Comparison of ENCODE assay signal across 11 cellular contexts in the genomic region with DNA sequence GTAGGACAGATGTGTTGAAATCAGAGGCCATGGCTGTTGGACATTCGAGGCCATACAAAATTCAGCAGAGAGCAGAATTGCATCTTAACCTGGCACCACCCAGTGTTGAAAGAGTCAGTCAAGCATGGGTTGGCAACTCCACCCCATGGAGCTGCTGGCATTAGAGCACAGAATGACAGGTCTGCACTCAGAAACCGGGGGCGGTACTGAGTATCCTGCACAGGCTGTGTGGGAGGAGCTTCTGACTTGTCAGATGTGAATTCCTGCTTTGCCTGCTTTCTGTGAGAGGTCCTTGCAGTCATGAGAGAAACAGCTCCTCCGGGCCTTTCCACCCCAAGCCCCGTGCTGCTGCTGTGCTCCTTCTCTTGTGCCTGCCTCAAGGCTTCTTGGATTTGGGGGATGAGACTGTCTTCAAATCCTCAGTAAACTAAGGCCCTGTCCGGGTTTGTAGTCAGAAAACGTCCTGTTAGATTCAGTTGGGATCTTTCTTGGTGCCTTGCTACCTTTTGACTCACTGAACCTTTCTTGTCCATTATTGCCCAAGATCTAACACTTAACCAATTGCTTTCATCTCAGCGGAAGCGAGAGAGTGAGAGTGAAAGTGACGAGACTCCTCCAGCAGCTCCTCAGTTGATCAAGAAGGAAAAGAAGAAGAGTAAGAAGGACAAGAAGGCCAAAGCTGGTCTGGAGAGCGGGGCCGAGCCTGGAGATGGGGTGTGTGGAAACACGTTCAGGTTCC. TPM values are rescaled to one million over a fixed set of nuclear protein-coding genes. Genes with fewer than 3 reads are reported as not detected.
DNase-seq lines count a peak whose midpoint lies in the region; ATAC-seq and TF ChIP-seq lines count a peak whose summit lies in the region.
"Had no signal": no experiment of that assay in that cellular context is flagged by ENCODE, and none has a peak within 500 bp of the region (broad histone marks: within the 10 kb centered on the region; RNA-seq: fewer than 3 reads in every experiment).

No MANE protein-coding gene starts in this region.

- H4K20me1 ChIP-seq in osteoblast (ENCODE audit: insufficient read depth, low read length): peaks cover 4% of the 10 kb centered on the region

- POLR2A ChIA-PET in Panc1 (lab: Charles Lee): interaction anchor here (0.7 to 1.1 kb wide), 3 partner anchors 9 to 259 kb away, joined by 3 read pairs; a partner anchor contains a TSS

- H3K9me3 ChIP-seq in Panc1 (ENCODE audit: control insufficient read depth, insufficient read depth, low read depth, low read length) (no peaks in the 10 kb centered on the region), osteoblast (ENCODE audit: low read depth, low read length) (no peaks in the 10 kb centered on the region)

- no peak for TF ChIP-seq CTCF in GM12865 (IDR thresholded peaks at IDR 0.05; ENCODE audit: insufficient read depth, low read depth, low read length, missing control alignments)
- TF ChIP-seq CTCF in Panc1 (IDR thresholded peaks at IDR 0.05): no peak
- no peak for TF ChIP-seq CTCF in osteoblast (IDR thresholded peaks at IDR 0.05; ENCODE audit: extremely low read depth, low read depth, low read length)
- no peak for TF ChIP-seq CTCF in GM10266 (IDR thresholded peaks at IDR 0.05; ENCODE audit: control insufficient read depth, insufficient read depth, low read depth, missing control alignments)

- ATAC-seq in Panc1 (peak; percentile 52), HG02623 (IDR thresholded peaks at IDR 0.05; ENCODE audit: unreplicated experiment) (no peak), GM19463 (IDR thresholded peaks at IDR 0.05; ENCODE audit: unreplicated experiment) (no peak), HG03457 (IDR thresholded peaks at IDR 0.05; ENCODE audit: unreplicated experiment) (no peak)

- H3K4me3 ChIP-seq in GM12865 (ENCODE audit: low read depth, low read length) (no peak overlapping the region), Panc1 (ENCODE audit: low read depth in 2 of 2, low read length in 2 of 2) (no peak overlapping the region), osteoblast (ENCODE audit: insufficient read depth, low read length) (no peak overlapping the region)

- H3K27me3 ChIP-seq in Panc1 (ENCODE audit: control insufficient read depth, insufficient read depth, low read length): no peaks in the 10 kb centered on the region
- no peaks in the 10 kb centered on the region for H3K27me3 ChIP-seq in osteoblast (ENCODE audit: insufficient read depth, low read length)

- CTCF ChIA-PET in Panc1 (lab: Charles Lee): no interaction called here

- DNase-seq in GM12865 (ENCODE audit: low read depth): peak; percentile 6
- no peak for DNase-seq in Panc1 (ENCODE audit: low read depth, low spot score)
- peak in 42 of 61 donors; percentile 2 to 87 (median 31) for DNase-seq in caudate nucleus (lab: John Stamatoyannopoulos, UW)
- DNase-seq in osteoblast (ENCODE audit: insufficient read length, low spot score, missing footprints): peak; percentile 89
- no peak for DNase-seq in GM10266 (ENCODE audit: extremely low spot score)
- DNase-seq: activated CD4-positive, CD25-positive, alpha-beta regulatory T cell; MV-4-11 had no signal

- no peaks in the 10 kb centered on the region for H3K79me2 ChIP-seq in osteoblast (ENCODE audit: insufficient read depth, low read length)

- intact Hi-C loops in Panc1 (cut with micrococcal nuclease; ENCODE audit: unreplicated experiment): no loop called here

- H3K27ac ChIP-seq in Panc1 (ENCODE audit: low read length): no peak overlapping the region; the same call in 1 of the 2 replicates
- H3K27ac ChIP-seq in caudate nucleus (ENCODE audit: low read depth, low read length): no peak overlapping the region
- H3K27ac ChIP-seq in osteoblast (ENCODE audit: low read depth, low read length): no peak overlapping the region

- BruUV-seq in Panc1 (replicated peaks; lab: Mats Ljungman, UMichigan): no TSS peak

- in situ Hi-C loops in Panc1 (cut with HindIII; ENCODE audit: low pct_unique_long_range_greater_than_20kb, low sequenced_read_pairs): no loop called here

- no peak overlapping the region for H2AFZ ChIP-seq in osteoblast (ENCODE audit: low read length)

- no peak overlapping the region for H3K4me2 ChIP-seq in osteoblast (ENCODE audit: insufficient read depth, low read length)

- H3K4me1 ChIP-seq in Panc1 (ENCODE audit: control insufficient read depth, insufficient read depth, low read length) (peaks cover 26% of the 10 kb centered on the region), osteoblast (ENCODE audit: insufficient read depth, low read length) (peaks cover 16% of the 10 kb centered on the region)

- peaks cover 20% of the 10 kb centered on the region; the same call in 1 of the 2 replicates for H3K36me3 ChIP-seq in Panc1 (ENCODE audit: control insufficient read depth, insufficient read depth, low read length)
- H3K36me3 ChIP-seq in osteoblast (ENCODE audit: insufficient read depth, low read length): peaks cover 47% of the 10 kb centered on the region

RNA-seq across cellular contexts. Expression of a gene that starts 13.1 kb away (rescaled TPM):
- total RNA-seq in Panc1 (2021; ENCODE audit: unreplicated experiment) (179 TPM), osteoblast (30.8 and 31.8 TPM in 2 replicates)
- polyA plus RNA-seq in Panc1 (2012; ENCODE audit: insufficient read length): 131 TPM

RNA-seq across cellular contexts. Expression of a gene that starts 24.9 kb away (rescaled TPM):
- total RNA-seq in Panc1 (2021; ENCODE audit: unreplicated experiment): 8.2 TPM
- polyA plus RNA-seq in Panc1 (2012; ENCODE audit: insufficient read length): 2.9 TPM
- total RNA-seq in osteoblast: 3.2 and 6.9 TPM in 2 replicates

RNA-seq across cellular contexts. Expression of a gene that starts 29.5 kb away (rescaled TPM):
- 89.3 TPM for total RNA-seq in Panc1 (2021; ENCODE audit: unreplicated experiment)
- 47.3 TPM for polyA plus RNA-seq in Panc1 (2012; ENCODE audit: insufficient read length)
- total RNA-seq in osteoblast: 14.8 and 17.1 TPM in 2 replicates

RNA-seq across cellular contexts. Expression of a gene that starts 58.7 kb away (rescaled TPM):
- not detected for total RNA-seq in Panc1 (2021; ENCODE audit: unreplicated experiment)
- not detected for polyA plus RNA-seq in Panc1 (2012; ENCODE audit: insufficient read length)
- total RNA-seq in osteoblast: not detected in 2 replicates
- total RNA-seq: natural killer cell treated with Interleukin-12 subunit alpha and Interleukin-12 subunit beta and Interleukin-15 and Interleukin-18, amount 100 ng/mL, for 72 hours had no signal

Comparison
In these comparisons a context has a peak if more than half of its experiments do, and no peak if none do; other contexts are left out.
1. DNase-seq: peak in GM12865 (single experiment), caudate nucleus (42 of 61) and osteoblast (single experiment); none in Panc1 (single experiment) and GM10266 (single experiment).